Comparison of ENCODE assay signal across 8 cellular contexts in genomic region chr3:17686613-17687012, GRCh38. TPM values are rescaled to one million over a fixed set of nuclear protein-coding genes. Genes with fewer than 3 reads are reported as not detected.
DNase-seq lines count a peak whose midpoint lies in the region; ATAC-seq, FAIRE-seq and TF ChIP-seq lines count a peak whose summit lies in the region.

No MANE protein-coding gene starts in this region.

- H3K9me3 ChIP-seq in A549 (no peaks in the 10 kb centered on the region), Panc1 (ENCODE audit: control insufficient read depth, insufficient read depth, low read depth, low read length) (no peaks in the 10 kb centered on the region), cardiac muscle cell (ENCODE audit: low read depth) (no peaks in the 10 kb centered on the region)

- H3K36me3 ChIP-seq in Panc1 (ENCODE audit: control insufficient read depth, insufficient read depth, low read length) (no peaks in the 10 kb centered on the region), cardiac muscle cell (no peaks in the 10 kb centered on the region)

- peak; percentile 23 for FAIRE-seq in A549 (lab: Jason Lieb, UNC)

- H3K4me1 ChIP-seq in A549 (0 out of 3 replicates have a peak, but pooled peaks cover 2% of the 10 kb centered on the region), Panc1 (ENCODE audit: control insufficient read depth, insufficient read depth, low read length) (no peaks in the 10 kb centered on the region), cardiac muscle cell (ENCODE audit: low read depth) (no peaks in the 10 kb centered on the region)

- H3K4me2 ChIP-seq in A549 = no peak overlapping the region

- intact Hi-C loops in Panc1 (cut with micrococcal nuclease; ENCODE audit: unreplicated experiment) = no loop called here

- peak; percentile 13 to 71 for DNase-seq in A549 (ENCODE audit: low read depth in 1 of 2, low spot score in 1 of 2)
- DNase-seq in GM13977 (ENCODE audit: low spot score) = no peak
- DNase-seq in Panc1 (ENCODE audit: low read depth, low spot score) = no peak
- DNase-seq in cardiac muscle cell (ENCODE audit: low read depth in 1 of 2, low spot score in 1 of 2) = peak; percentile 10 to 36
- DNase-seq in NCI-H187 (lab: John Stamatoyannopoulos, UW) = no peak
- DNase-seq in ecto neural progenitor cell (ENCODE audit: low spot score) = no peak

- POLR2A ChIA-PET in A549 (lab: Yijun Ruan, JAX) = no interaction called here
- POLR2A ChIA-PET in Panc1 (lab: Charles Lee) = no interaction called here

- H3K27ac ChIP-seq in A549 (no peak overlapping the region), Panc1 (ENCODE audit: low read length) (no peak overlapping the region), cardiac muscle cell (no peak overlapping the region)

- no peak for TF ChIP-seq EP300 in A549 (IDR thresholded peaks at IDR 0.05)

- WGBS in A549 (ENCODE audit: missing lambda C conversion rate) = 29% methylated on average over 1 of the region's 1 CpG

- no TSS peak for BruUV-seq in Panc1 (replicated peaks; lab: Mats Ljungman, UMichigan)

- H3K27me3 ChIP-seq in Panc1 (ENCODE audit: control insufficient read depth, insufficient read depth, low read length) = no peaks in the 10 kb centered on the region
- no peaks in the 10 kb centered on the region for H3K27me3 ChIP-seq in cardiac muscle cell

- TF ChIP-seq POLR2A in A549 (IDR thresholded peaks at IDR 0.05; ENCODE audit: low read length) = no peak

- CTCF ChIA-PET in A549 (lab: Yijun Ruan, JAX) (interaction anchor here (0.5 to 3.6 kb wide), 15 partner anchors 15 to 260 kb away, joined by 3 to 17 read pairs (median 3); partner anchors contain the start of gene TBC1D5), Panc1 (lab: Charles Lee) (no interaction called here)

- peak; percentile 73 to 93; a peak in 4 of 6 replicates for ATAC-seq in A549
- no peak; the same call in 1 of the 2 replicates for ATAC-seq in Panc1
- ATAC-seq in HG03159 (IDR thresholded peaks at IDR 0.05; ENCODE audit: unreplicated experiment) = no peak
- ATAC-seq in activated CD4-positive, CD25-positive, alpha-beta regulatory T cell treated with anti-CD3 and anti-CD28 coated beads, Interleukin-2, amount 50 U/mL, for 24 hours = no peak

- TF ChIP-seq RAD21 in A549 (conservative IDR thresholded peaks at IDR 0.05 in 1 of 2, IDR thresholded peaks at IDR 0.05 in 1 of 2) = peak; percentile 81 to 83

- in situ Hi-C loops in GM13977 (cut with MboI; ENCODE audit: low pct_unique_long_range_greater_than_20kb, low sequenced_read_pairs, unreplicated experiment) = no loop called here
- in situ Hi-C loops in Panc1 (cut with HindIII; ENCODE audit: low pct_unique_long_range_greater_than_20kb, low sequenced_read_pairs) = no loop called here

- H3K4me3 ChIP-seq in A549 (no peak overlapping the region), Panc1 (ENCODE audit: low read depth in 2 of 2, low read length in 2 of 2) (no peak overlapping the region), cardiac muscle cell (no peak overlapping the region)

- peak; percentile 76 for TF ChIP-seq CTCF in A549 (IDR thresholded peaks at IDR 0.05)
- peak; percentile 29 for TF ChIP-seq CTCF in GM13977 (IDR thresholded peaks at IDR 0.05; ENCODE audit: extremely low read depth, insufficient read depth, missing control alignments)
- TF ChIP-seq CTCF in Panc1 (IDR thresholded peaks at IDR 0.05) = peak; percentile 43; the same call in 1 of the 2 replicates
- peak; percentile 20 for TF ChIP-seq CTCF in cardiac muscle cell (IDR thresholded peaks at IDR 0.05; ENCODE audit: low read depth, low read length)

TF ChIP-seq in A549, 52 proteins besides CTCF, POLR2A, EP300 and RAD21:
- peak; percentile 83 for TF ChIP-seq SMC3 (IDR thresholded peaks at IDR 0.05)
- no peak for TF ChIP-seq JUN (IDR thresholded peaks at IDR 0.05)
- TF ChIP-seq POLR2AphosphoS2 (conservative IDR thresholded peaks at IDR 0.05; ENCODE audit: low read length) = no peak
- TF ChIP-seq CEBPB (IDR thresholded peaks at IDR 0.05) = 0 out of 4 replicates have a peak, but pooled peaks of 1 of the 2 experiments have one; percentile 43
- no peak for TF ChIP-seq CHD4 (IDR thresholded peaks at IDR 0.05; ENCODE audit: borderline replicate concordance)

RNA-seq across cellular contexts. Expression of gene TBC1D5, which starts 55.8 kb away (rescaled TPM):
- polyA plus RNA-seq in A549 (2011; rRNA removed) (67.3 and 72.2 TPM in 2 replicates), A549 (2017; fragmentation: RNase III; extraction: RNeasy Plus Mini Kit Qiagen cat#74134 plus additional on column Dnase treatment) (36.7 to 40.5 TPM (median 39.8 TPM) in 3 replicates), cardiac muscle cell (34.5 and 46.2 TPM in 2 replicates)
- polyA plus RNA-seq in A549 (2012; cell fraction: cytosol; rRNA removed) = 14.4 and 19.6 TPM in 2 replicates
- polyA plus RNA-seq in A549 (2012; cell fraction: nucleus; rRNA removed) = 13.1 and 15.2 TPM in 2 replicates
- 65.0 and 68.7 TPM in 2 replicates for polyA minus RNA-seq in A549 (2011; rRNA and poly(A)+ RNA removed)
- total RNA-seq in Panc1 (2021; ENCODE audit: unreplicated experiment) (30.4 TPM), cardiac muscle cell (62.8 and 66.6 TPM in 2 replicates)
- polyA plus RNA-seq in Panc1 (2012; ENCODE audit: insufficient read length) = 11.7 TPM

Comparison
In these comparisons a context has a peak if more than half of its experiments do, and no peak if none do; other contexts are left out.
1. ATAC-seq: peak in A549 (2 of 2); none in Panc1 (single experiment), HG03159 (single experiment) and activated CD4-positive, CD25-positive, alpha-beta regulatory T cell treated with anti-CD3 and anti-CD28 coated beads, Interleukin-2, amount 50 U/mL, for 24 hours (0 of 2).
2. DNase-seq: peak in A549 (2 of 2) and cardiac muscle cell (2 of 2); none in GM13977 (single experiment), Panc1 (single experiment), NCI-H187 (0 of 2) and ecto neural progenitor cell (single experiment).
3. CTCF ChIP-seq: peak in every context shown above with its lines; median percentile 76 in A549; 43 in Panc1; 29 in GM13977; 20 in cardiac muscle cell.